Comparison of ENCODE assay signal across 8 cellular contexts in the genomic region with DNA sequence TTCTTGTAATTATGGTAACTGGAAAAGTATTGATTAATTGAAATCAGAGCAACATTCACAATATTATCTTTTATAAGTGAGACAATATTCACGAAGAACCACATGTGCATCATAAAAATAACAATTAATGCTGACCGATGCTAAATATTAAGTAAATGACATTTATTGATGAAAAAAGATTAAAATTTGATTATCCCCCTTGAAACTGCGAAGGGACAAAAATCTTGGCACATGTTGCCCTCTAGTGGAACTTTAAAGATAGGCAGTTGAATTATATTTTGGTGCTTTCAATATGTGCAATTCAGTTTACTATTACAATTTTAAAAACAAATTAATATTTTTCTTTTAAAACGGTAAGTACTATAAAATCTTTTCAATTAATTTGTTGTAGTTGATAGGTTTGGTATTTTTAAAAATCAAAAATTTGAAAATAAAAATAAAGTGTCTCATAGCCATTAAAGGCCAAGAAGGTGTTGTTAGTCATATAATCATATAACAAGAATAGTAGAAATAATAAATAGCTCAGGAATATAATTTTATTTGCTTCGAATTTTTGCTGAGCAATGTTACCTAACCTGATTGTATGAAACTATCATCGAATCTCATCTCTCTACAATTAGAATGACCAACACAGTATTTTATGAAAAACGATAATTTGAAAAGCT.
DNase-seq lines count a peak whose midpoint lies in the region; ATAC-seq and FAIRE-seq lines count a peak whose summit lies in the region.

No MANE protein-coding gene starts in this region.

- DNase-seq in AG08396 (ENCODE audit: low spot score): peak; percentile 55
- DNase-seq in GM19239 (ENCODE audit: insufficient read length, low spot score): peak; percentile 31
- DNase-seq in RCC 7860 (ENCODE audit: low spot score): no peak
- DNase-seq in glomerular visceral epithelial cell (ENCODE audit: extremely low spot score): peak; percentile 11
- no peak for DNase-seq in activated naive CD4-positive, alpha-beta T cell (lab: John Stamatoyannopoulos, UW)
- no peak for DNase-seq in NCI-H524 treated with DMSO at 0.1 percent for 48 hours (lab: John Stamatoyannopoulos, UW)

- ATAC-seq in HG02852 (IDR thresholded peaks at IDR 0.05; ENCODE audit: unreplicated experiment) (no peak), GM21526 (IDR thresholded peaks at IDR 0.05; ENCODE audit: low FRiP score, unreplicated experiment) (no peak)

- FAIRE-seq in GM19239 (lab: Jason Lieb, UNC) (no peak), RCC 7860 (lab: Jason Lieb, UNC) (peak; percentile 77)

Comparison
In these comparisons a context has a peak if more than half of its experiments do, and no peak if none do; other contexts are left out.
1. DNase-seq: peak in AG08396 (single experiment), GM19239 (single experiment) and glomerular visceral epithelial cell (single experiment); none in RCC 7860 (single experiment), activated naive CD4-positive, alpha-beta T cell (0 of 4) and NCI-H524 treated with DMSO at 0.1 percent for 48 hours (single experiment).